Comparison of ENCODE assay signal across 28 cellular contexts in genomic region chr10:59397971-59398370, GRCh38.
"Had no signal": no experiment of that assay in that cellular context is flagged by ENCODE, and none has a peak within 500 bp of the region (broad histone marks: within the 10 kb centered on the region; RNA-seq: fewer than 3 reads in every experiment).

No MANE protein-coding gene starts in this region.

- H3K4me1 Mint-ChIP-seq: stimulated activated effector memory CD8-positive, alpha-beta T cell treated with anti-CD3 and anti-CD28 coated beads, Interleukin-12 subunit alpha, Interleukin-12 subunit beta, amount 100 ng/mL, for 72 hours; stimulated activated memory B cell treated with anti-CD40 and anti-IgM and Interleukin-4, amounts not matched to agents 10 μg/mL and 1 μg/mL and 100 μg/mL, for 72 hours; stimulated activated naive B cell treated with anti-CD40 and anti-IgM and Interleukin-4, amounts not matched to agents 10 μg/mL and 1 μg/mL and 100 μg/mL, for 72 hours; stimulated activated naive CD8-positive, alpha-beta T cell treated with anti-CD3 and anti-CD28 coated beads, Interleukin-15, amount 100 ng/mL, for 72 hours had no signal

- H3K36me3 ChIP-seq: stomach, suprapubic skin, thoracic aorta, thyroid gland, tibial artery, tibial nerve, transverse colon, upper lobe of left lung, upper lobe of right lung, uterus, vagina had no signal

- H3K27ac Mint-ChIP-seq: stimulated activated effector memory CD8-positive, alpha-beta T cell treated with anti-CD3 and anti-CD28 coated beads, Interleukin-12 subunit alpha, Interleukin-12 subunit beta, amount 100 ng/mL, for 72 hours; stimulated activated memory B cell treated with anti-CD40 and anti-IgM and Interleukin-4, amounts not matched to agents 10 μg/mL and 1 μg/mL and 100 μg/mL, for 72 hours; stimulated activated naive B cell treated with anti-CD40 and anti-IgM and Interleukin-4, amounts not matched to agents 10 μg/mL and 1 μg/mL and 100 μg/mL, for 72 hours; stimulated activated naive CD8-positive, alpha-beta T cell treated with anti-CD3 and anti-CD28 coated beads, Interleukin-15, amount 100 ng/mL, for 72 hours; stimulated activated naive CD8-positive, alpha-beta T cell treated with anti-CD3 and anti-CD28 coated beads, Interleukin-15, Interleukin-2, amounts not matched to agents 100 ng/mL and 50 ng/mL, for 24 hours; type B pancreatic cell had no signal

- H3K4me1 ChIP-seq: stomach, suprapubic skin, testis, thyroid gland, tibial artery, tibial nerve, transverse colon, upper lobe of left lung, upper lobe of right lung, uterus, vagina had no signal

- H3K36me3 Mint-ChIP-seq: stimulated activated effector memory CD8-positive, alpha-beta T cell treated with anti-CD3 and anti-CD28 coated beads, Interleukin-12 subunit alpha, Interleukin-12 subunit beta, amount 100 ng/mL, for 72 hours; stimulated activated memory B cell treated with anti-CD40 and anti-IgM and Interleukin-4, amounts not matched to agents 10 μg/mL and 1 μg/mL and 100 μg/mL, for 72 hours; stimulated activated naive B cell treated with anti-CD40 and anti-IgM and Interleukin-4, amounts not matched to agents 10 μg/mL and 1 μg/mL and 100 μg/mL, for 72 hours; type B pancreatic cell had no signal

- DNase-seq: stimulated activated CD4-positive, alpha-beta T cell treated with anti-CD3 and anti-CD28 coated beads, Interleukin-2, amount 100 ng/mL, for 48 hours; stimulated activated CD4-positive, alpha-beta T cell treated with anti-CD3 and anti-CD28 coated beads, Interleukin-4, amount 100 ng/mL, for 1 hour; stimulated activated CD4-positive, alpha-beta T cell treated with anti-CD3 and anti-CD28 coated beads, Interleukin-4, amount 100 ng/mL, for 24 hours; stimulated activated CD4-positive, alpha-beta T cell treated with anti-CD3 and anti-CD28 coated beads, Interleukin-4, amount 100 ng/mL, for 4 hours; stimulated activated CD8-positive, alpha-beta memory T cell treated with anti-CD3 and anti-CD28 coated beads, Interleukin-4, amount 100 ng/mL, for 48 hours; stimulated activated naive B cell treated with anti-CD40 and anti-IgM and Interleukin-4, amounts not matched to agents 10 μg/mL and 1 μg/mL and 100 μg/mL, for 72 hours; stimulated activated naive CD4-positive, alpha-beta T cell; stimulated activated naive CD4-positive, alpha-beta T cell treated with Interleukin-2 at 50 U/mL for 16 hours; stimulated activated naive CD8-positive, alpha-beta T cell treated with anti-CD3 and anti-CD28 coated beads, Interleukin-15, amount 100 ng/mL, for 72 hours; stimulated activated naive CD8-positive, alpha-beta T cell treated with anti-CD3 and anti-CD28 coated beads, Interleukin-15, Interleukin-2, amounts not matched to agents 100 U/mL and 50 U/mL, for 24 hours; stomach; substantia nigra; testis; thyroid gland; tibial artery; transverse colon; trophoblast cell; upper lobe of left lung; upper lobe of right lung; uterus had no signal

- H3K27ac ChIP-seq: stomach, suprapubic skin, testis, thoracic aorta, thyroid gland, tibial artery, tibial nerve, transverse colon, upper lobe of left lung, upper lobe of right lung, uterus, vagina had no signal

- H3K27me3 ChIP-seq: stomach, suprapubic skin, testis, thyroid gland, tibial artery, tibial nerve, transverse colon, upper lobe of left lung, upper lobe of right lung, uterus, vagina had no signal

- H3K4me3 ChIP-seq: stomach, suprapubic skin, testis, thoracic aorta, thyroid gland, tibial artery, tibial nerve, transverse colon, upper lobe of left lung, upper lobe of right lung, uterus, vagina had no signal

- H3K4me3 Mint-ChIP-seq: stimulated activated effector memory CD8-positive, alpha-beta T cell treated with anti-CD3 and anti-CD28 coated beads, Interleukin-12 subunit alpha, Interleukin-12 subunit beta, amount 100 ng/mL, for 72 hours; stimulated activated memory B cell treated with anti-CD40 and anti-IgM and Interleukin-4, amounts not matched to agents 10 μg/mL and 1 μg/mL and 100 μg/mL, for 72 hours; stimulated activated naive B cell treated with anti-CD40 and anti-IgM and Interleukin-4, amounts not matched to agents 10 μg/mL and 1 μg/mL and 100 μg/mL, for 72 hours; stimulated activated naive CD8-positive, alpha-beta T cell treated with anti-CD3 and anti-CD28 coated beads, Interleukin-15, amount 100 ng/mL, for 72 hours; stimulated activated naive CD8-positive, alpha-beta T cell treated with anti-CD3 and anti-CD28 coated beads, Interleukin-15, Interleukin-2, amounts not matched to agents 100 ng/mL and 50 ng/mL, for 24 hours; type B pancreatic cell had no signal

- ATAC-seq: stimulated activated effector memory CD8-positive, alpha-beta T cell treated with anti-CD3 and anti-CD28 coated beads, Interleukin-12 subunit alpha, Interleukin-12 subunit beta, amount 100 ng/mL, for 72 hours; stimulated activated memory B cell treated with anti-CD40 and anti-IgM and Interleukin-4, amounts not matched to agents 10 μg/mL and 1 μg/mL and 100 μg/mL, for 72 hours; stimulated activated naive B cell treated with anti-CD40 and anti-IgM and Interleukin-4, amounts not matched to agents 10 μg/mL and 1 μg/mL and 100 μg/mL, for 72 hours; stimulated activated naive CD8-positive, alpha-beta T cell treated with anti-CD3 and anti-CD28 coated beads, Interleukin-15, amount 100 ng/mL, for 72 hours; stimulated activated naive CD8-positive, alpha-beta T cell treated with anti-CD3 and anti-CD28 coated beads, Interleukin-15, Interleukin-2, amounts not matched to agents 100 U/mL and 50 U/mL, for 24 hours; upper lobe of right lung had no signal

- H3K9me3 ChIP-seq: stomach, suprapubic skin, testis, thoracic aorta, thyroid gland, tibial artery, transverse colon, upper lobe of left lung, uterus, vagina had no signal

- H3K27me3 Mint-ChIP-seq: stimulated activated memory B cell treated with anti-CD40 and anti-IgM and Interleukin-4, amounts not matched to agents 10 μg/mL and 1 μg/mL and 100 μg/mL, for 72 hours; stimulated activated naive B cell treated with anti-CD40 and anti-IgM and Interleukin-4, amounts not matched to agents 10 μg/mL and 1 μg/mL and 100 μg/mL, for 72 hours; stimulated activated naive CD8-positive, alpha-beta T cell treated with anti-CD3 and anti-CD28 coated beads, Interleukin-15, amount 100 ng/mL, for 72 hours; stimulated activated naive CD8-positive, alpha-beta T cell treated with anti-CD3 and anti-CD28 coated beads, Interleukin-15, Interleukin-2, amounts not matched to agents 100 ng/mL and 50 ng/mL, for 24 hours; type B pancreatic cell had no signal

- H3K9me3 Mint-ChIP-seq: stimulated activated memory B cell treated with anti-CD40 and anti-IgM and Interleukin-4, amounts not matched to agents 10 μg/mL and 1 μg/mL and 100 μg/mL, for 72 hours had no signal
